14 cellular contexts compared by ENCODE assay signal in genomic region chr10:101238732-101239105, GRCh38. TPM values are rescaled to one million over a fixed set of nuclear protein-coding genes. Genes with fewer than 3 reads are reported as not detected.
DNase-seq lines count a peak whose midpoint lies in the region; ATAC-seq and TF ChIP-seq lines count a peak whose summit lies in the region.
"Had no signal": no experiment of that assay in that cellular context is flagged by ENCODE, and none has a peak within 500 bp of the region (broad histone marks: within the 10 kb centered on the region; RNA-seq: fewer than 3 reads in every experiment).

No MANE protein-coding gene starts in this region.

- DNase-seq in RPMI8226 (peak; percentile 24), neural crest cell (ENCODE audit: low read depth, low spot score) (no peak), HT-29 (ENCODE audit: low spot score) (no peak), NCI-H1930 (lab: John Stamatoyannopoulos, UW) (no peak), lower leg skin (ENCODE audit: low spot score in 2 of 2) (no peak)
- DNase-seq: kidney glomerular epithelial cell; NCI-H2029 treated with DMSO at 0.1 percent for 48 hours; stimulated activated CD4-positive, alpha-beta T cell treated with anti-CD3 and anti-CD28 coated beads, Interleukin-1b, Interleukin-23, amount 100 ng/mL, for 48 hours had no signal

- no peak for TF ChIP-seq POLR2A in lower leg skin (IDR thresholded peaks at IDR 0.05)

- no peak overlapping the region for H3K4me3 ChIP-seq in lower leg skin (ENCODE audit: low read depth, poor library complexity, severe bottlenecking)
- H3K4me3 ChIP-seq: vagina had no signal

- no peak overlapping the region for H3K4me3 Mint-ChIP-seq in neural crest cell

- peak; percentile 49 for ATAC-seq in esophagus mucosa
- ATAC-seq in GM18502 (IDR thresholded peaks at IDR 0.05; ENCODE audit: poor library complexity, unreplicated experiment): no peak

- H3K9me3 Mint-ChIP-seq in neural crest cell: no peaks in the 10 kb centered on the region

- intact Hi-C loops in lower leg skin (cut with DNase I; ENCODE audit: low total_unique reads): no loop called here

- peak; percentile 92 for TF ChIP-seq CTCF in GM12872 (IDR thresholded peaks at IDR 0.05; ENCODE audit: insufficient read depth, low read depth, low read length)
- peak; percentile 77 for TF ChIP-seq CTCF in neural crest cell (conservative IDR thresholded peaks at IDR 0.05)
- no peak for TF ChIP-seq CTCF in lower leg skin (IDR thresholded peaks at IDR 0.05)

- WGBS in lower leg skin, 2 donors: 15 to 16% methylated on average over 24 of the region's 24 CpGs

- peaks cover 91% of the 10 kb centered on the region for H3K27me3 Mint-ChIP-seq in neural crest cell (ENCODE audit: low read depth)

- no peaks in the 10 kb centered on the region for H3K36me3 Mint-ChIP-seq in neural crest cell (ENCODE audit: low read depth)

- peaks cover 8% of the 10 kb centered on the region for H3K4me1 Mint-ChIP-seq in neural crest cell

- H3K27ac Mint-ChIP-seq in neural crest cell (ENCODE audit: unreplicated experiment): no peak overlapping the region

RNA-seq across cellular contexts. Expression of gene LBX1, which starts 9.5 kb away (rescaled TPM):
- total RNA-seq in esophagus mucosa: not detected
- total RNA-seq in neural crest cell: 1.0 and 1.1 TPM in 2 replicates
- not detected in 2 replicates for total RNA-seq in HT-29 (2014; rRNA removed; shearing (Covaris generic))
- not detected for total RNA-seq in lower leg skin
- total RNA-seq: aorta; T-helper 2 cell treated with Interferon-gamma antibody and Interleukin-4, amounts not matched to agents 100 ng/mL and 5 ng/mL, for 36 hours; vagina had no signal

Comparison
In these comparisons a context has a peak if more than half of its experiments do, and no peak if none do; other contexts are left out.
1. CTCF ChIP-seq: peak in GM12872 (single experiment) and neural crest cell (single experiment); none in lower leg skin (0 of 3).